In the genomic region with DNA sequence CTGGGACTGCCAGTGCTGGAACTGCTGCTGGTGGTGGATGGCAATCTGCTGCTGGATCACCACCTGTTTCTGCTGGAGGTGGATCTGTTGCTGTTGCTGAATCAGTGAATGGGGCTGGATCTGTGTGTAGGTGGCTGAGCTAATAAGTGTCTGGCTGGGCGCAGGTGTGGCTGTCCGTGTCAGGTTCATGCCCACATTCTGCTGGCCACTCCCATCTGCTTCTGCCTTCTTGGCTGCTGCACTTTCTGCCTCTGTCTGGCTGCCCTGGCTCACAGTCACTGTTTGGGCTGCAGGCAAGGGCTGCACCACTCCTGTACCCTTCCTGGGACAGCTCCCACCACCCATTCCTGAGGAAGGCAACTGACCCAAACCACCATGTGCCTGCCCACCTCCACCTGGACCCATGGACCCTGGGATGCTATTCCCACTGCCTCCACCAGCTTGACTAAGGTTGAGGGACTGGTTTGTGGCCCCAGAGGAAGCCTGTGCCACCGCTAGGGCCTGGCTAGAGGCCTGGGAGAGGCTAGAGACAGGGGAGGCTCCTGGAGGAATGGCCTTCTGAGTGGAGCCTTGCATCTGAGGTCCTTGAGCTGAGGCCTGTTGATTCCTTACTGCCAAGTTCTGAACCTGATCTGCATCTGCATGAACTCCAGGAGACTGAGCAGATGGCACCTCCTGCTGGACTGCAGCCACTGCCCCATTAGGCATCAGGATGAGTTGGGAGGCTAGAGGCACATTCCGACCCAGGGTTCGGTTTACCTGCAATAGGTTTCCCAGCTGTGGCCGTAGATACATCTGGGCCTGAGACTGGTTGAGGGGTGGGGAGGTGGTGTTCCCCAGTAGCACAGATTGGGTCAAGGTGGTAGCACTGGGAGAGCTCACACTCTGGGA, we compare ENCODE assay signal across 1 cellular context.
TF ChIP-seq lines count a peak whose summit lies in the region.

No MANE protein-coding gene starts in this region.

TF ChIP-seq in HepG2, 621 proteins besides CTCF, POLR2A, EP300 and RAD21:
- peak; percentile 28 for TF ChIP-seq STAG1 (CRISPR knock-in tag; IDR thresholded peaks at IDR 0.05)
TF ChIP-seq in HepG2: peak in this region for 1; not testable (repeated sequence) for 620.
